ENCODE assay signal across 1 cellular context in genomic region chr14:44778562-44778961, GRCh38.
TF ChIP-seq lines count a peak whose summit lies in the region.

No MANE protein-coding gene starts in this region.

TF ChIP-seq in IMR-90, 13 proteins besides CTCF, POLR2A, EP300 and RAD21 (continued from another document):
- no peak for TF ChIP-seq RCOR1 (IDR thresholded peaks at IDR 0.05; ENCODE audit: insufficient replicate concordance, low read length)
- no peak for TF ChIP-seq NFE2L2 (IDR thresholded peaks at IDR 0.05; ENCODE audit: low read depth, low read length)
- TF ChIP-seq MAZ (IDR thresholded peaks at IDR 0.05; ENCODE audit: borderline replicate concordance, low read depth, low read length), result no peak
- no peak for TF ChIP-seq MXI1 (IDR thresholded peaks at IDR 0.05; ENCODE audit: borderline replicate concordance, low read depth, low read length)
- TF ChIP-seq ELK1 (IDR thresholded peaks at IDR 0.05; ENCODE audit: borderline replicate concordance, low read depth, low read length), result no peak
- no peak for TF ChIP-seq CHD1 (IDR thresholded peaks at IDR 0.05; ENCODE audit: low read depth, low read length)
- no peak for TF ChIP-seq CEBPB (IDR thresholded peaks at IDR 0.05; ENCODE audit: low read depth, low read length)
- no peak for TF ChIP-seq MAFK (IDR thresholded peaks at IDR 0.05; ENCODE audit: low read depth, low read length)
- TF ChIP-seq RFX5 (IDR thresholded peaks at IDR 0.05; ENCODE audit: low read depth, low read length), result no peak
